ENCODE assay signal across 21 cellular contexts in the genomic region with DNA sequence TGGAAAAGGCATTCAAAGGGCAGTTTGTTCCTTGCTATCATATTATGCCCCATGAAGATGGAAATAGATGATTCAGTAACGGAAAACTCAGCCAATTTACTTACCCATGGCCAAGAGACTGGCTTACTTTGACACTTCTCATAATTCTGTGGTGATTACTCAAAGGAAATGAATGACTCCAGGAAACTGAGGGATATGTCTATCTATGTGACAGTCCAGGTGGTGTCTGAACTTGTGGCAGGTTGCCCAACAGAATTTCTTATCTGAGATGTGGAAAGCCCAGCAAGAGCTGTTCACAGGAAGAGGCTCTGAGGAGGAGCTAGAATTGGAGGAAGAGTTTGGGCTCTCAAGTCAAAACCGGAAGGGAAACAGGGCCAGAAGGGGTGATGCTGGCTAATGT.
DNase-seq lines count a peak whose midpoint lies in the region; ATAC-seq, FAIRE-seq and TF ChIP-seq lines count a peak whose summit lies in the region.
"Had no signal": no experiment of that assay in that cellular context is flagged by ENCODE, and none has a peak within 500 bp of the region (broad histone marks: within the 10 kb centered on the region; RNA-seq: fewer than 3 reads in every experiment).

No MANE protein-coding gene starts in this region.

- H3K9me3 Mint-ChIP-seq in neural progenitor cell = no peaks in the 10 kb centered on the region
- H3K9me3 Mint-ChIP-seq: H9 had no signal

- POLR2A ChIA-PET in PC-3 (lab: Charles Lee; ENCODE audit: unreplicated experiment) = no interaction called here

- H3K4me2 ChIP-seq in PC-3 (ENCODE audit: low read length) (no peak overlapping the region), neural progenitor cell (no peak overlapping the region), mesenchymal stem cell (ENCODE audit: low read length, poor library complexity, severe bottlenecking) (no peak overlapping the region)
- H3K4me2 ChIP-seq: hepatocyte had no signal

- H3K27me3 ChIP-seq in PC-3 (ENCODE audit: low read length) (no peaks in the 10 kb centered on the region), neural progenitor cell (no peaks in the 10 kb centered on the region), mesenchymal stem cell (ENCODE audit: control insufficient read depth in 1 of 2, insufficient read depth in 1 of 2, low read length in 2 of 2) (no peaks in the 10 kb centered on the region)
- H3K27me3 ChIP-seq: hepatocyte had no signal

- DNase-seq in H54 (ENCODE audit: insufficient read length, low spot score) (peak; percentile 21), PC-3 (peak; percentile 74), cardiac fibroblast (ENCODE audit: low read depth in 2 of 2) (peak; percentile 50 to 75), neural progenitor cell (ENCODE audit: low spot score) (no peak), mesenchymal stem cell (no peak), T1000 (lab: John Stamatoyannopoulos, UW) (no peak), NOMO-1 (lab: John Stamatoyannopoulos, UW; ENCODE audit: unreplicated experiment in 2 of 2) (no peak)
- no peak for DNase-seq in effector CD4-positive, alpha-beta T cell
- DNase-seq: activated T-cell treated with anti-CD3 and anti-CD28 coated beads, Interleukin-2, amount 50 U/mL, for 48 hours; CD4-positive, CD25-positive, alpha-beta regulatory T cell; H9; NCI-H1048; NCI-H2107; NCI-H82; stimulated activated CD4-positive, alpha-beta T cell treated with anti-CD3 and anti-CD28 coated beads, Interleukin-2, amount 100 ng/mL, for 48 hours; stimulated activated CD8-positive, alpha-beta memory T cell treated with anti-CD3 and anti-CD28 coated beads, Interleukin-4, amount 100 ng/mL, for 48 hours had no signal

- H3K4me1 ChIP-seq in PC-3 (ENCODE audit: insufficient read depth, low read length) (peaks cover 27% of the 10 kb centered on the region), neural progenitor cell (no peaks in the 10 kb centered on the region), mesenchymal stem cell (ENCODE audit: control insufficient read depth, insufficient read depth, low read depth, low read length) (no peaks in the 10 kb centered on the region)

- no peak overlapping the region for H3K23ac ChIP-seq in mesenchymal stem cell (ENCODE audit: low read length in 2 of 2)

- no peaks in the 10 kb centered on the region for H3K79me2 ChIP-seq in PC-3 (ENCODE audit: low read length)
- no peaks in the 10 kb centered on the region for H3K79me2 ChIP-seq in neural progenitor cell (ENCODE audit: low read depth)
- H3K79me2 ChIP-seq: hepatocyte had no signal

- CTCF ChIA-PET in PC-3 (lab: Charles Lee) = no interaction called here

- WGBS in mesenchymal stem cell = 89% methylated on average over 1 of the region's 2 CpGs

- no peaks in the 10 kb centered on the region for H3K36me3 Mint-ChIP-seq in neural progenitor cell
- H3K36me3 Mint-ChIP-seq: CD4-positive, CD25-positive, alpha-beta regulatory T cell had no signal

- H3K4me1 Mint-ChIP-seq in neural progenitor cell = no peaks in the 10 kb centered on the region
- H3K4me1 Mint-ChIP-seq: CD4-positive, CD25-positive, alpha-beta regulatory T cell; H9 had no signal

- H3K9me3 ChIP-seq in PC-3 (ENCODE audit: low read length) = no peaks in the 10 kb centered on the region
- no peaks in the 10 kb centered on the region for H3K9me3 ChIP-seq in neural progenitor cell (ENCODE audit: low read depth)
- no peaks in the 10 kb centered on the region for H3K9me3 ChIP-seq in mesenchymal stem cell (ENCODE audit: control insufficient read depth, low read length)
- H3K9me3 ChIP-seq: thoracic aorta had no signal

- no peak overlapping the region for H2AK5ac ChIP-seq in mesenchymal stem cell (ENCODE audit: low read length, severe bottlenecking)

- no peak overlapping the region for H4K8ac ChIP-seq in mesenchymal stem cell (ENCODE audit: low read length)

- H3K27ac Mint-ChIP-seq in neural progenitor cell = no peak overlapping the region
- H3K27ac Mint-ChIP-seq: CD4-positive, CD25-positive, alpha-beta regulatory T cell; H9 had no signal

- intact Hi-C loops in PC-3 (cut with micrococcal nuclease) = no loop called here

- H3K9me2 ChIP-seq in PC-3 (replicated peaks; ENCODE audit: low read length) = no peaks in the 10 kb centered on the region

- H2BK15ac ChIP-seq in mesenchymal stem cell (ENCODE audit: low read depth, poor library complexity, severe bottlenecking) = no peak overlapping the region

- no peak; the same call in 1 of the 2 replicates for ATAC-seq in PC-3
- ATAC-seq: HepG2, Right ventricle myocardium inferior had no signal

- no peak overlapping the region for H3K9ac ChIP-seq in PC-3 (ENCODE audit: low read length)
- no peak overlapping the region for H3K9ac ChIP-seq in neural progenitor cell
- no peak overlapping the region for H3K9ac ChIP-seq in mesenchymal stem cell (ENCODE audit: low read length)

- peaks cover 7% of the 10 kb centered on the region for H3K27me3 Mint-ChIP-seq in neural progenitor cell (ENCODE audit: insufficient read depth, low read depth)

- peak; percentile 66 for FAIRE-seq in H54 (lab: Jason Lieb, UNC)
- FAIRE-seq: GM12891, HepG2 had no signal

- no peak overlapping the region for H2BK12ac ChIP-seq in mesenchymal stem cell (ENCODE audit: low read length in 2 of 2)

- no peaks in the 10 kb centered on the region for H3F3A ChIP-seq in PC-3 (ENCODE audit: low read length, unreplicated experiment)
- no peaks in the 10 kb centered on the region for H3F3A ChIP-seq in neural progenitor cell (ENCODE audit: low read depth)

- H3K79me1 ChIP-seq in mesenchymal stem cell (replicated peaks; ENCODE audit: low read length, poor library complexity, severe bottlenecking) = no peaks in the 10 kb centered on the region

- H2AFZ ChIP-seq in PC-3 (ENCODE audit: low read length) = no peak overlapping the region
- peak overlapping the region; percentile 9 for H2AFZ ChIP-seq in neural progenitor cell (replicated peaks)
- H2AFZ ChIP-seq in mesenchymal stem cell (ENCODE audit: low read depth, low read length) = no peak overlapping the region
- H2AFZ ChIP-seq: hepatocyte had no signal

- H4K91ac ChIP-seq in mesenchymal stem cell (ENCODE audit: low read length) = no peak overlapping the region

- H3K4me3 ChIP-seq in PC-3 (ENCODE audit: low read length) = no peak overlapping the region
- H3K4me3 ChIP-seq in cardiac fibroblast (replicated peaks in 1 of 2; ENCODE audit: low read depth in 2 of 2, low read length in 2 of 2) = no peak overlapping the region
- no peak overlapping the region for H3K4me3 ChIP-seq in neural progenitor cell
- no peak overlapping the region for H3K4me3 ChIP-seq in mesenchymal stem cell (ENCODE audit: insufficient read depth in 1 of 2, low read depth in 1 of 2, low read length in 2 of 2)
- H3K4me3 ChIP-seq: hepatocyte, thoracic aorta had no signal

- no peak overlapping the region for H3K27ac ChIP-seq in PC-3 (ENCODE audit: low read length)
- H3K27ac ChIP-seq in neural progenitor cell = no peak overlapping the region
- no peak overlapping the region for H3K27ac ChIP-seq in mesenchymal stem cell (ENCODE audit: low read length, poor library complexity, severe bottlenecking)
- H3K27ac ChIP-seq: thoracic aorta had no signal

- no peak overlapping the region for H2BK5ac ChIP-seq in mesenchymal stem cell (ENCODE audit: low read depth, low read length, poor library complexity, severe bottlenecking)

- no peak for TF ChIP-seq POLR2A in H54 (IDR thresholded peaks at IDR 0.05; ENCODE audit: low read depth, low read length)

- H3K4ac ChIP-seq in mesenchymal stem cell (ENCODE audit: low read depth in 1 of 2, low read length in 2 of 2) = no peak overlapping the region

- BruUV-seq in PC-3 (replicated peaks; lab: Mats Ljungman, UMichigan) = no TSS peak

- no peak overlapping the region for H2BK120ac ChIP-seq in mesenchymal stem cell (ENCODE audit: low read depth, low read length)

- H4K20me1 ChIP-seq in PC-3 (ENCODE audit: low read length) (no peaks in the 10 kb centered on the region), neural progenitor cell (ENCODE audit: low read depth) (no peaks in the 10 kb centered on the region)

- H3K36me3 ChIP-seq in PC-3 (ENCODE audit: low read depth, low read length) = no peaks in the 10 kb centered on the region
- no peaks in the 10 kb centered on the region for H3K36me3 ChIP-seq in neural progenitor cell
- H3K36me3 ChIP-seq in mesenchymal stem cell (ENCODE audit: control insufficient read depth in 1 of 2, insufficient read depth in 2 of 2, low read depth in 1 of 2, low read length in 2 of 2) = no peaks in the 10 kb centered on the region
- H3K36me3 ChIP-seq: thoracic aorta had no signal

- TF ChIP-seq CTCF in PC-3 (conservative IDR thresholded peaks at IDR 0.05; ENCODE audit: low read depth, low read length) (no peak), cardiac fibroblast (IDR thresholded peaks at IDR 0.05; ENCODE audit: low read depth, low read length) (no peak), neural progenitor cell (IDR thresholded peaks at IDR 0.05) (no peak)

- no peak overlapping the region for H3K14ac ChIP-seq in mesenchymal stem cell (ENCODE audit: low read length in 2 of 2)

- H3K4me3 Mint-ChIP-seq in neural progenitor cell = no peak overlapping the region
- H3K4me3 Mint-ChIP-seq: CD4-positive, CD25-positive, alpha-beta regulatory T cell; H9 had no signal

- H3K18ac ChIP-seq in mesenchymal stem cell (ENCODE audit: low read depth in 1 of 2, low read length in 2 of 2) = no peak overlapping the region

Comparison
In these comparisons a context has a peak if more than half of its experiments do, and no peak if none do; other contexts are left out.
1. DNase-seq: peak in H54 (single experiment), PC-3 (single experiment) and cardiac fibroblast (2 of 2); none in neural progenitor cell (single experiment), mesenchymal stem cell (single experiment), effector CD4-positive, alpha-beta T cell (single experiment), T1000 (single experiment) and NOMO-1 (0 of 2).